20 cellular contexts compared by ENCODE assay signal in the genomic region with DNA sequence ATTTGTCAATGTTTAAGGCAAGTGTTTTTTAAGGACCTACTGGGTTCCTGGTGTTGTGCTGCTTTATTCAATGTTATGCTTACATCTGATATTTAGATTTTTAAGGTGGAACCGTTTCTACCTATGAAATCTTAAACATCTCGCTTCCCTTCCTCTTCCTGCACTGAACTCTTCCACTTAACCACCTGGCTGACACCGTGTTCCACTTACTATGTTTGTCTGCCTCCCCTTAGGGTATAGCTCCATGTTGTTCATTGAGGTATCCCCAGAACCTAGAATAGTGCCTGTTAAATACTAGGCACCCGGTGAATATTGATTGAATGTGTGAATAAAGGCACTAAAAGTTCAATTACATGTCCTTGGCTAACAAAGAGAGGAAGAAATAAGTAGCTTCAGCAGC.
DNase-seq lines count a peak whose midpoint lies in the region; ATAC-seq, FAIRE-seq and TF ChIP-seq lines count a peak whose summit lies in the region.
"Had no signal": no experiment of that assay in that cellular context is flagged by ENCODE, and none has a peak within 500 bp of the region (broad histone marks: within the 10 kb centered on the region; RNA-seq: fewer than 3 reads in every experiment).

No MANE protein-coding gene starts in this region.

- no peak overlapping the region for H3K27ac ChIP-seq in GM12878 (ENCODE audit: control insufficient read depth, insufficient read depth)
- peak overlapping the region; percentile 51 for H3K27ac ChIP-seq in lower lobe of right lung
- H3K27ac ChIP-seq: GM23248, HL-60, Peyer's patch had no signal

- H3K36me3 Mint-ChIP-seq in activated CD4-positive, alpha-beta memory T cell treated with anti-CD3 and anti-CD28 coated beads for 36 hours, result no peaks in the 10 kb centered on the region
- H3K36me3 Mint-ChIP-seq: CD14-positive monocyte had no signal

- no peaks in the 10 kb centered on the region for H4K20me1 ChIP-seq in GM12878 (ENCODE audit: control insufficient read depth, insufficient read depth)

- ATAC-seq in GM12878 (no peak), lower lobe of right lung (peak; percentile 35 to 64)
- ATAC-seq: HCT116, SK-N-SH treated with all-trans-retinoic acid at 6 μM for 48 hours had no signal

- H3K27ac Mint-ChIP-seq in activated CD4-positive, alpha-beta memory T cell treated with anti-CD3 and anti-CD28 coated beads for 36 hours, result no peak overlapping the region

- H3K4me1 ChIP-seq in GM12878 (ENCODE audit: control insufficient read depth, insufficient read depth, low read length), result no peaks in the 10 kb centered on the region
- H3K4me1 ChIP-seq in lower lobe of right lung, result peaks cover 8% of the 10 kb centered on the region
- H3K4me1 ChIP-seq: Peyer's patch had no signal

- no peak overlapping the region for H3K4me3 ChIP-seq in GM12878
- H3K4me3 ChIP-seq in lower lobe of right lung, result no peak overlapping the region
- H3K4me3 ChIP-seq: GM23248, Peyer's patch had no signal

- H3K9me3 Mint-ChIP-seq in activated CD4-positive, alpha-beta memory T cell treated with anti-CD3 and anti-CD28 coated beads for 36 hours, result no peaks in the 10 kb centered on the region
- H3K9me3 Mint-ChIP-seq: CD14-positive monocyte had no signal

- no peak overlapping the region; the same call in 1 of the 2 replicates for H2AFZ ChIP-seq in GM12878 (ENCODE audit: control insufficient read depth, low read depth, low read length)
- H2AFZ ChIP-seq: GM23248 had no signal

- RAD21 ChIA-PET in GM12878 (lab: Charles Lee; ENCODE audit: unreplicated experiment), result no interaction called here

- intact Hi-C loops in GM12878 (cut with micrococcal nuclease; ENCODE audit: unreplicated experiment), result no loop called here
- intact Hi-C loops in lower lobe of right lung (cut with DNase I), result no loop called here
- intact Hi-C loops in activated CD4-positive, alpha-beta memory T cell treated with anti-CD3 and anti-CD28 coated beads for 36 hours (cut with micrococcal nuclease), result no loop called here

- in situ Hi-C loops in GM12878 (cut with MboI), result no loop called here

- TF ChIP-seq CTCF in GM12878 (IDR thresholded peaks at IDR 0.05 in 2 of 3, conservative IDR thresholded peaks at IDR 0.05 in 1 of 3; ENCODE audit: control insufficient read depth in 2 of 3, extremely low read depth in 1 of 3, insufficient read depth in 1 of 3, low read depth in 3 of 3, low read length in 3 of 3) (no peak), lower lobe of right lung (IDR thresholded peaks at IDR 0.05) (no peak)

- TF ChIP-seq RAD21 in GM12878 (IDR thresholded peaks at IDR 0.05; ENCODE audit: insufficient read depth, low read depth, low read length), result no peak

- POLR2A ChIA-PET in GM12878 (lab: Charles Lee), result no interaction called here
- POLR2A ChIA-PET in activated CD4-positive, alpha-beta memory T cell treated with anti-CD3 and anti-CD28 coated beads for 36 hours (lab: Charles Lee), result no interaction called here

- DNase-seq in NOMO-1 treated with DMSO at 0.1 percent for 48 hours (lab: John Stamatoyannopoulos, UW; ENCODE audit: unreplicated experiment) (peak; percentile 6), NOMO-1 treated with dmso at 0.1 percent for 144 hours (lab: John Stamatoyannopoulos, UW; ENCODE audit: unreplicated experiment) (no peak), GM12878 (ENCODE audit: low read depth, low spot score) (no peak), lower lobe of right lung (no peak), NCI-H1436 (lab: John Stamatoyannopoulos, UW) (no peak), superior temporal gyrus (ENCODE audit: extremely low spot score) (no peak)
- DNase-seq in activated CD4-positive, alpha-beta memory T cell treated with anti-CD3 and anti-CD28 coated beads for 36 hours, result no peak
- DNase-seq: EL, GF-D8, GM23248, NCI-H1105, NCI-H1694, NCI-H2081, Peyer's patch had no signal

- 67% methylated on average over 4 of the region's 4 CpGs for WGBS in GM12878 (ENCODE audit: insufficient coverage, insufficient replicate concordance, low lambda C conversion rate, missing lambda C conversion rate)

- no TSS peak for BruUV-seq in GM12878 (replicated peaks; lab: Mats Ljungman, UMichigan)

- H3K27me3 ChIP-seq in GM12878 (replicated peaks in 1 of 2; ENCODE audit: control insufficient read depth in 2 of 2, insufficient read depth in 2 of 2, low read length in 1 of 2) (no peaks in the 10 kb centered on the region), lower lobe of right lung (ENCODE audit: low read depth) (no peaks in the 10 kb centered on the region)
- H3K27me3 ChIP-seq: Peyer's patch had no signal

- no peak for TF ChIP-seq POLR2A in GM12878 (IDR thresholded peaks at IDR 0.05; ENCODE audit: low read depth, low read length)

- H3K79me2 ChIP-seq in GM12878 (ENCODE audit: control insufficient read depth, insufficient read depth, low read length), result no peaks in the 10 kb centered on the region

- CTCF ChIA-PET in GM12878 (lab: Yijun Ruan, JAX), result interaction anchor here (0.7 kb wide), 1 partner anchor 99 kb away, joined by 3 read pairs; no protein-coding TSS in a partner anchor
- CTCF ChIA-PET in activated CD4-positive, alpha-beta memory T cell treated with anti-CD3 and anti-CD28 coated beads for 36 hours (lab: Charles Lee), result interaction anchor here (0.8 kb wide), 1 partner anchor 216 kb away, joined by 3 read pairs; no protein-coding TSS in a partner anchor

- H3K9me3 ChIP-seq in GM12878 (replicated peaks; ENCODE audit: control insufficient read depth, insufficient read depth, low read length), result no peaks in the 10 kb centered on the region; the same call in 2 of the 3 replicates
- H3K9me3 ChIP-seq in lower lobe of right lung, result no peaks in the 10 kb centered on the region
- H3K9me3 ChIP-seq: Peyer's patch had no signal

- SMC1A ChIA-PET in GM12878 (lab: Charles Lee; ENCODE audit: uncharacterized antibody, unreplicated experiment), result interaction anchor here (0.6 kb wide), 1 partner anchor 9 kb away, joined by 3 read pairs; no protein-coding TSS in a partner anchor

- H3K4me2 ChIP-seq in GM12878 (ENCODE audit: control insufficient read depth, insufficient read depth), result no peak overlapping the region

- peak; percentile 68 for FAIRE-seq in GM12878 (lab: Jason Lieb, UNC)
- FAIRE-seq: A204.1, HepG2 had no signal

- peaks cover 17% of the 10 kb centered on the region for H3K27me3 Mint-ChIP-seq in activated CD4-positive, alpha-beta memory T cell treated with anti-CD3 and anti-CD28 coated beads for 36 hours

- no peaks in the 10 kb centered on the region for H3K4me1 Mint-ChIP-seq in activated CD4-positive, alpha-beta memory T cell treated with anti-CD3 and anti-CD28 coated beads for 36 hours (ENCODE audit: low read depth)

- no peak overlapping the region for H3K9ac ChIP-seq in GM12878 (ENCODE audit: control insufficient read depth, insufficient read depth, low read length)
- H3K9ac ChIP-seq: GM23248 had no signal

- H3K4me3 Mint-ChIP-seq in activated CD4-positive, alpha-beta memory T cell treated with anti-CD3 and anti-CD28 coated beads for 36 hours, result no peak overlapping the region
- H3K4me3 Mint-ChIP-seq: CD14-positive monocyte had no signal

- no peaks in the 10 kb centered on the region for H3K36me3 ChIP-seq in GM12878 (ENCODE audit: control insufficient read depth in 2 of 2, insufficient read depth in 2 of 2, low read length in 1 of 2)
- H3K36me3 ChIP-seq in lower lobe of right lung, result no peaks in the 10 kb centered on the region
- H3K36me3 ChIP-seq: Peyer's patch had no signal

- no peak for TF ChIP-seq EP300 in GM12878 (IDR thresholded peaks at IDR 0.05; ENCODE audit: borderline replicate concordance in 1 of 2, control insufficient read depth in 1 of 2, low read depth in 2 of 2, low read length in 2 of 2)

TF ChIP-seq in GM12878, 131 proteins besides CTCF, POLR2A, EP300 and RAD21 (continues in another document):
- TF ChIP-seq, protein P1, sequence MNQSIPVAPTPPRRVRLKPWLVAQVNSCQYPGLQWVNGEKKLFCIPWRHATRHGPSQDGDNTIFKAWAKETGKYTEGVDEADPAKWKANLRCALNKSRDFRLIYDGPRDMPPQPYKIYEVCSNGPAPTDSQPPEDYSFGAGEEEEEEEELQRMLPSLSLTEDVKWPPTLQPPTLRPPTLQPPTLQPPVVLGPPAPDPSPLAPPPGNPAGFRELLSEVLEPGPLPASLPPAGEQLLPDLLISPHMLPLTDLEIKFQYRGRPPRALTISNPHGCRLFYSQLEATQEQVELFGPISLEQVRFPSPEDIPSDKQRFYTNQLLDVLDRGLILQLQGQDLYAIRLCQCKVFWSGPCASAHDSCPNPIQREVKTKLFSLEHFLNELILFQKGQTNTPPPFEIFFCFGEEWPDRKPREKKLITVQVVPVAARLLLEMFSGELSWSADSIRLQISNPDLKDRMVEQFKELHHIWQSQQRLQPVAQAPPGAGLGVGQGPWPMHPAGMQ (IDR thresholded peaks at IDR 0.05; ENCODE audit: borderline replicate concordance), result no peak
- TF ChIP-seq MEF2B (IDR thresholded peaks at IDR 0.05; ENCODE audit: partially characterized antibody, poor library complexity, severe bottlenecking) (no peak), IRF4 (IDR thresholded peaks at IDR 0.05; ENCODE audit: low read depth, low read length) (no peak)
- TF ChIP-seq, protein P2, sequence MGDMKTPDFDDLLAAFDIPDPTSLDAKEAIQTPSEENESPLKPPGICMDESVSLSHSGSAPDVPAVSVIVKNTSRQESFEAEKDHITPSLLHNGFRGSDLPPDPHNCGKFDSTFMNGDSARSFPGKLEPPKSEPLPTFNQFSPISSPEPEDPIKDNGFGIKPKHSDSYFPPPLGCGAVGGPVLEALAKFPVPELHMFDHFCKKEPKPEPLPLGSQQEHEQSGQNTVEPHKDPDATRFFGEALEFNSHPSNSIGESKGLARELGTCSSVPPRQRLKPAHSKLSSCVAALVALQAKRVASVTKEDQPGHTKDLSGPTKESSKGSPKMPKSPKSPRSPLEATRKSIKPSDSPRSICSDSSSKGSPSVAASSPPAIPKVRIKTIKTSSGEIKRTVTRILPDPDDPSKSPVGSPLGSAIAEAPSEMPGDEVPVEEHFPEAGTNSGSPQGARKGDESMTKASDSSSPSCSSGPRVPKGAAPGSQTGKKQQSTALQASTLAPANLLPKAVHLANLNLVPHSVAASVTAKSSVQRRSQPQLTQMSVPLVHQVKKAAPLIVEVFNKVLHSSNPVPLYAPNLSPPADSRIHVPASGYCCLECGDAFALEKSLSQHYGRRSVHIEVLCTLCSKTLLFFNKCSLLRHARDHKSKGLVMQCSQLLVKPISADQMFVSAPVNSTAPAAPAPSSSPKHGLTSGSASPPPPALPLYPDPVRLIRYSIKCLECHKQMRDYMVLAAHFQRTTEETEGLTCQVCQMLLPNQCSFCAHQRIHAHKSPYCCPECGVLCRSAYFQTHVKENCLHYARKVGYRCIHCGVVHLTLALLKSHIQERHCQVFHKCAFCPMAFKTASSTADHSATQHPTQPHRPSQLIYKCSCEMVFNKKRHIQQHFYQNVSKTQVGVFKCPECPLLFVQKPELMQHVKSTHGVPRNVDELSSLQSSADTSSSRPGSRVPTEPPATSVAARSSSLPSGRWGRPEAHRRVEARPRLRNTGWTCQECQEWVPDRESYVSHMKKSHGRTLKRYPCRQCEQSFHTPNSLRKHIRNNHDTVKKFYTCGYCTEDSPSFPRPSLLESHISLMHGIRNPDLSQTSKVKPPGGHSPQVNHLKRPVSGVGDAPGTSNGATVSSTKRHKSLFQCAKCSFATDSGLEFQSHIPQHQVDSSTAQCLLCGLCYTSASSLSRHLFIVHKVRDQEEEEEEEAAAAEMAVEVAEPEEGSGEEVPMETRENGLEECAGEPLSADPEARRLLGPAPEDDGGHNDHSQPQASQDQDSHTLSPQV (IDR thresholded peaks at IDR 0.05), result no peak
